23 cellular contexts compared by ENCODE assay signal in the genomic region with DNA sequence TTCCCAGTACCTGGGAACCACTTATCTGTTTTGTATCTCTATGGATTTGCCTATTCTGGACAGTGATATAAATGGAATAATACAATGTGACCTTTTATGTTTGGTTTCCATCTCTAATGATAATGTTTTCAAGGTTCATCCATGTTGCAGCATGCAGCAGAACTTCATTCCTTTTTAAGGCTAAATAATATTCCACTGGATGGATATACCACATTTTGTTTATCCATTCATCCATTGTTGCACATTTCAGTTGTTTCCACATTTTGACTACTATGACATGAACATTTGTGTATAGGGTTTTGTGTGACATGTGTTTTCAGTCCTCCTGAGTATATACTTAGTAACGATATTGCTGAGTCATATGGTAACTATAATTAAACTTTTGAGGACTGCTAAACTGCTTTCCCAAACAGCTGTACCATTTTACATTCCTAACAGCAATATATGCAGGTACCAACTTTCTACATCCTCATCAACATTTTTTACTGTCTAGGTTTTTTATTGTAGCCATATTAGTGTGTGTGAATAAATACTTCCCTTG.
"Had no signal": no experiment of that assay in that cellular context is flagged by ENCODE, and none has a peak within 500 bp of the region (broad histone marks: within the 10 kb centered on the region; RNA-seq: fewer than 3 reads in every experiment).

No MANE protein-coding gene starts in this region.

- H3K27ac Mint-ChIP-seq: endodermal cell, immature natural killer cell, memory B cell, mesothelial cell of epicardium had no signal

- FAIRE-seq: endothelial cell of umbilical vein, kidney had no signal

- H3K4me1 ChIP-seq: foreskin keratinocyte, left ventricle myocardium inferior, lower lobe of right lung, sigmoid colon, stomach, transverse colon had no signal

- DNase-seq: effector CD4-positive, alpha-beta T cell; endodermal cell; erythroblast; foreskin keratinocyte; immature natural killer cell; kidney; left cardiac atrium; left ventricle myocardium inferior; lower lobe of right lung; natural killer cell; posterior cingulate gyrus; sigmoid colon; small intestine; stimulated activated CD4-positive, alpha-beta T cell treated with anti-CD3 and anti-CD28 coated beads, Interleukin-12 subunit alpha, Interleukin-12 subunit beta, amount 100 ng/mL, for 4 hours; stimulated activated naive CD4-positive, alpha-beta T cell; stomach; substantia nigra; transverse colon had no signal

- H3K4me1 Mint-ChIP-seq: endodermal cell, mesothelial cell of epicardium, neural crest cell had no signal

- H3K4me3 Mint-ChIP-seq: endodermal cell, memory B cell, mesothelial cell of epicardium, natural killer cell, neural crest cell had no signal

- H3K36me3 ChIP-seq: lower lobe of right lung, sigmoid colon, thoracic aorta, transverse colon had no signal

- H3K9me3 ChIP-seq: thoracic aorta had no signal

- H3K27me3 ChIP-seq: foreskin keratinocyte, sigmoid colon, stomach, transverse colon had no signal

- H3K4me3 ChIP-seq: left ventricle myocardium inferior, lower lobe of right lung, sigmoid colon, stomach, thoracic aorta, transverse colon had no signal

- H3K9me3 Mint-ChIP-seq: immature natural killer cell had no signal

- ATAC-seq: foreskin keratinocyte, left cardiac atrium, lower lobe of right lung had no signal

- H3K27me3 Mint-ChIP-seq: memory B cell had no signal

- H3K27ac ChIP-seq: foreskin keratinocyte, left ventricle myocardium inferior, lower lobe of right lung, sigmoid colon, stomach, thoracic aorta, transverse colon had no signal
